Comparison of ENCODE assay signal across 9 cellular contexts in the genomic region with DNA sequence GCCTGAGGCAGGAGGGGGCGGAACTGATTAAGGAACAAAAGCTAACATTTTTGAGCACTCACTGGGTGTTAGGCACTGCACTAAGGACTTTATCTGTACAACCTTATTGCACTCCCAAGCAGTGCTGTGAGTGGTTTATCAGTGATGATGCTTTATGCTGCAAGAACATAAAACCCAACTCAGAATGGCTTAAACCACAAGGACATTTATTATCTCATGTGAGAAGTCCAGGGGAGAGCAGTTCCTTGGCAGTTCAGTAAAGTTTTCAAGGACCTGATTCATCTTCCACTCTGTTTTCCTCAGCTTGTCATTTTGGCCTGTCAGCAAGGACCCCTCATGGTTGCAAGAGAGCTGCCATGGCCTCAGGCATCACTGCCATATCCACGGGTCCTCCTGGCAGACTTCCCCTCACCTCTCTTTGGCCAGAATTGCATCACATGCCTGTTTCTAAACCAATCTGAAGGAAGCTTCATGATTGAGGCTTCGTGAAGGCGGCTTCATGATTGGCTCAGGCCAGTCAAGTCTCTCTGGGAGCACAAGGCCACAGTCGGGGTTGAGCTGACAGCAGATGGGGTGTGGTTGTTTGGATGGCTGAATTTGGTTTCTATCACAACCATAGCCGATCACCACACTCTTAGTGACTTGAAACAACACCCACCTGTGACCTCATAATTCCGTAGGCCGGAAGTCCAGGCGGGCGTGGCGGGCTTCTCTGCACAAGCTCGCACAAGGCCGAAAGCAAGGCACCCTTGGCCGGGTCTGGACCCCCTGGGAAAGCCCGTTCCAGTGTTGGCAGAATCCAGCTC. TPM values are rescaled to one million over a fixed set of nuclear protein-coding genes. Genes with fewer than 3 reads are reported as not detected.
DNase-seq lines count a peak whose midpoint lies in the region; ATAC-seq, FAIRE-seq and TF ChIP-seq lines count a peak whose summit lies in the region.
"Had no signal": no experiment of that assay in that cellular context is flagged by ENCODE, and none has a peak within 500 bp of the region (broad histone marks: within the 10 kb centered on the region; RNA-seq: fewer than 3 reads in every experiment).

No MANE protein-coding gene starts in this region.

- POLR2A ChIA-PET in K562 (lab: Yijun Ruan, JAX), result interaction anchor here (0.6 to 2.8 kb wide), 4 partner anchors 9 to 529 kb away, joined by 3 to 22 read pairs (median 4); no protein-coding TSS in a partner anchor

- peak; percentile 90 for ATAC-seq in GM19035 (IDR thresholded peaks at IDR 0.05; ENCODE audit: unreplicated experiment)
- peak; percentile 32 for ATAC-seq in HG03460 (IDR thresholded peaks at IDR 0.05; ENCODE audit: unreplicated experiment)
- ATAC-seq in K562, result peak; percentile 88

- no peaks in the 10 kb centered on the region for H3K9me3 ChIP-seq in K562 (replicated peaks; ENCODE audit: control insufficient read depth, insufficient read depth, low read depth, low read length)
- H3K9me3 ChIP-seq in osteoblast (ENCODE audit: low read depth, low read length), result no peaks in the 10 kb centered on the region
- H3K9me3 ChIP-seq in mammary epithelial cell (replicated peaks; ENCODE audit: insufficient read depth, low read length), result no peaks in the 10 kb centered on the region

- intact Hi-C loops in K562 (cut with micrococcal nuclease), result loop anchor here (2.0 to 5.0 kb wide), 2 partner anchors 38 to 140 kb away; partner anchors contain the start of gene ACAD9
- intact Hi-C loops in mammary epithelial cell (cut with micrococcal nuclease), result loop anchor here (2.0 kb wide), 1 partner anchor 46 kb away; no protein-coding TSS in a partner anchor

- peak; percentile 68 for TF ChIP-seq EP300 in K562 (IDR thresholded peaks at IDR 0.05; ENCODE audit: low read length)

- H3K79me2 ChIP-seq in K562 (ENCODE audit: control insufficient read depth, insufficient read depth, low read length) (no peaks in the 10 kb centered on the region), osteoblast (ENCODE audit: insufficient read depth, low read length) (no peaks in the 10 kb centered on the region), mammary epithelial cell (ENCODE audit: insufficient read depth, low read length) (no peaks in the 10 kb centered on the region)

- CTCF ChIA-PET in K562 (lab: Yijun Ruan, JAX; ENCODE audit: low intra/inter-chr PET ratio), result no interaction called here
- CTCF ChIA-PET in mammary epithelial cell (lab: Charles Lee; ENCODE audit: low non-redundant PET), result interaction anchor here (0.6 to 1.7 kb wide), 3 partner anchors 45 to 271 kb away, joined by 4 to 16 read pairs (median 4); no protein-coding TSS in a partner anchor

- H2AFZ ChIP-seq in K562 (ENCODE audit: low read depth, low read length) (peak overlapping the region; percentile 47; the same call in 1 of the 2 replicates), osteoblast (ENCODE audit: low read length) (no peak overlapping the region), mammary epithelial cell (ENCODE audit: low read depth, low read length) (no peak overlapping the region)

- WGBS in K562 (ENCODE audit: insufficient coverage, low coverage, missing lambda C conversion rate), result 27% methylated on average over 12 of the region's 15 CpGs
- WGBS in mammary epithelial cell (ENCODE audit: low coverage, missing lambda C conversion rate), result 90% methylated on average over 12 of the region's 15 CpGs

- peak; percentile 98 for FAIRE-seq in K562 (lab: Jason Lieb, UNC)

- dilution Hi-C loops in mammary epithelial cell (cut with HindIII; ENCODE audit: low sequenced_read_pairs), result loop anchor here (5.0 to 10.0 kb wide), 2 partner anchors 35 to 332 kb away; no protein-coding TSS in a partner anchor

- TF ChIP-seq CTCF in K562 (IDR thresholded peaks at IDR 0.05 in 2 of 3, conservative IDR thresholded peaks at IDR 0.05 in 1 of 3; ENCODE audit: insufficient read depth in 2 of 3, low read depth in 1 of 3, low read length in 3 of 3) (0 out of 6 replicates have a peak, but pooled peaks of 1 of the 3 experiments have one; percentile 16), osteoblast (IDR thresholded peaks at IDR 0.05; ENCODE audit: extremely low read depth, low read depth, low read length) (no peak), foreskin fibroblast (IDR thresholded peaks at IDR 0.05; ENCODE audit: low read depth, low read length) (no peak), mammary epithelial cell (conservative IDR thresholded peaks at IDR 0.05 in 1 of 2, IDR thresholded peaks at IDR 0.05 in 1 of 2; ENCODE audit: extremely low read depth in 1 of 2, insufficient read depth in 1 of 2, low read depth in 1 of 2, low read length in 2 of 2) (no peak)

- H4K20me1 ChIP-seq in K562 (replicated peaks; ENCODE audit: control insufficient read depth, insufficient read depth, low read length) (0 out of 2 replicates have a peak, but pooled peaks cover 10% of the 10 kb centered on the region), osteoblast (ENCODE audit: insufficient read depth, low read length) (no peaks in the 10 kb centered on the region), mammary epithelial cell (ENCODE audit: insufficient read depth, low read length) (no peaks in the 10 kb centered on the region)

- peak overlapping the region; percentile 62; the same call in 2 of the 3 replicates for H3K27ac ChIP-seq in K562 (ENCODE audit: extremely low read depth, low read depth, low read length)
- H3K27ac ChIP-seq in osteoblast (ENCODE audit: low read depth, low read length), result no peak overlapping the region
- no peak overlapping the region for H3K27ac ChIP-seq in mammary epithelial cell (ENCODE audit: insufficient read depth, low read depth, low read length)

- no TSS peak for BruUV-seq in K562 (replicated peaks; lab: Mats Ljungman, UMichigan)
- no TSS peak for BruUV-seq in mammary epithelial cell (replicated peaks; lab: Mats Ljungman, UMichigan)

- H3K36me3 ChIP-seq in K562 (ENCODE audit: control insufficient read depth, insufficient read depth, low read length), result no peaks in the 10 kb centered on the region
- no peaks in the 10 kb centered on the region for H3K36me3 ChIP-seq in osteoblast (ENCODE audit: insufficient read depth, low read length)
- no peaks in the 10 kb centered on the region for H3K36me3 ChIP-seq in mammary epithelial cell (ENCODE audit: insufficient read depth, low read length)

- H3K9ac ChIP-seq in K562 (ENCODE audit: insufficient read depth in 1 of 2, low read depth in 2 of 2, low read length in 2 of 2) (peak overlapping the region; percentile 15 to 50; a peak in 2 of 4 replicates), mammary epithelial cell (ENCODE audit: insufficient read depth, low read length) (no peak overlapping the region)

- in situ Hi-C loops in K562 (cut with MboI), result no loop called here
- in situ Hi-C loops in mammary epithelial cell (cut with MboI; ENCODE audit: low sequenced_read_pairs in 2 of 2), result no loop called here

- H3K4me1 ChIP-seq in K562 (replicated peaks in 1 of 2; ENCODE audit: control insufficient read depth in 2 of 2, insufficient read depth in 2 of 2, low read length in 2 of 2), result peaks cover 24 to 37% of the 10 kb centered on the region in 2 experiments
- H3K4me1 ChIP-seq in osteoblast (ENCODE audit: insufficient read depth, low read length), result peaks cover 3% of the 10 kb centered on the region
- no peaks in the 10 kb centered on the region for H3K4me1 ChIP-seq in mammary epithelial cell (ENCODE audit: insufficient read depth, low read length)

- no peaks in the 10 kb centered on the region for H3K27me3 ChIP-seq in K562 (ENCODE audit: control insufficient read depth in 2 of 2, insufficient read depth in 2 of 2, low read length in 2 of 2)
- H3K27me3 ChIP-seq in osteoblast (ENCODE audit: insufficient read depth, low read length), result peaks cover 3% of the 10 kb centered on the region
- H3K27me3 ChIP-seq in mammary epithelial cell (ENCODE audit: insufficient read depth, low read length), result no peaks in the 10 kb centered on the region

- H3K4me3 ChIP-seq in K562, result no peak overlapping the region
- no peak overlapping the region for H3K4me3 ChIP-seq in osteoblast (ENCODE audit: insufficient read depth, low read length)
- H3K4me3 ChIP-seq in foreskin fibroblast (ENCODE audit: low read depth in 1 of 2, low read length in 2 of 2), result no peak overlapping the region
- H3K4me3 ChIP-seq in mammary epithelial cell (replicated peaks in 1 of 3; ENCODE audit: insufficient read depth in 1 of 3, low read depth in 2 of 3, low read length in 3 of 3), result no peak overlapping the region

- no peak for TF ChIP-seq POLR2A in K562 (conservative IDR thresholded peaks at IDR 0.05)

- TF ChIP-seq RAD21 in K562 (CRISPR knock-in tag; conservative IDR thresholded peaks at IDR 0.05 in 1 of 2, IDR thresholded peaks at IDR 0.05 in 1 of 2), result no peak

- DNase-seq in K562 (ENCODE audit: extremely low read depth in 1 of 4, low spot score in 3 of 4), result peak; percentile 42 to 83 (median 62)
- DNase-seq in osteoblast (ENCODE audit: insufficient read length, low spot score, missing footprints), result peak; percentile 31
- DNase-seq in foreskin fibroblast, result no peak
- DNase-seq in epidermal melanocyte (ENCODE audit: insufficient read length, low spot score), result no peak
- DNase-seq in mammary epithelial cell, result no peak
- no peak for DNase-seq in activated CD8-positive, alpha-beta memory T cell treated with anti-CD3 and anti-CD28 coated beads, Interleukin-2, amount 50 U/mL, for 4 hours

- peaks cover 3% of the 10 kb centered on the region for H3K9me1 ChIP-seq in K562 (ENCODE audit: control insufficient read depth, insufficient read depth, low read length)

- H3K4me2 ChIP-seq in K562 (ENCODE audit: insufficient read depth, low read length) (peak overlapping the region; percentile 37), osteoblast (ENCODE audit: insufficient read depth, low read length) (no peak overlapping the region), mammary epithelial cell (ENCODE audit: insufficient read depth, low read depth, low read length) (no peak overlapping the region)

RNA-seq across cellular contexts. Expression of gene EFCC1, which starts 15.8 kb away (rescaled TPM):
- not detected in 2 replicates for total RNA-seq in K562 (2011; cell fraction: chromatin; rRNA removed; ENCODE audit: low replicate concordance)
- not detected in 2 replicates for total RNA-seq in K562 (2011; cell fraction: nucleolus; rRNA removed)
- not detected in 2 replicates for total RNA-seq in K562 (2011; cell fraction: nucleoplasm; rRNA removed)
- total RNA-seq in K562 (2014; rRNA removed) (not detected in 2 replicates), K562 (2014; rRNA removed; fragmentation: Illumina TruSeq; extraction: Trizol) (not detected in 2 replicates), K562 (2015; rRNA removed; fragmentation: Illumina TruSeq; extraction: Trizol) (not detected in 2 replicates), K562 (2021) (0.07 TPM in 1 of 2 replicates, not detected in the other), osteoblast (not detected in 2 replicates), mammary epithelial cell (under 1 TPM in 1 of 2 donors, not detected in 1; under 0.01 TPM)
- polyA plus RNA-seq in K562 (2011; rRNA removed) (not detected in 2 replicates), K562 (2014; fragmentation: Illumina TruSeq; extraction: Trizol) (not detected in 2 replicates), K562 (2014; fragmentation: Nextera tagmentation; extraction: Ambion mirVana) (not detected), K562 (2014; rRNA removed) (not detected in 2 replicates), mammary epithelial cell (not detected)
- polyA plus RNA-seq in K562 (2011; cell fraction: cytosol; rRNA removed), result not detected in 2 replicates
- polyA plus RNA-seq in K562 (2011; cell fraction: nucleus; rRNA removed), result not detected in 2 replicates
- not detected in 2 replicates for polyA plus RNA-seq in K562 (2012)
- not detected in 2 replicates for polyA minus RNA-seq in K562 (2011; rRNA and poly(A)+ RNA removed)
- not detected in 2 replicates for polyA minus RNA-seq in K562 (2011; cell fraction: cytosol; rRNA and poly(A)+ RNA removed)
- polyA minus RNA-seq in K562 (2011; cell fraction: nucleus; rRNA and poly(A)+ RNA removed), result not detected in 2 replicates
- not detected for polyA minus RNA-seq in mammary epithelial cell

RNA-seq across cellular contexts. Expression of gene CFAP92, which starts 23.1 kb away (rescaled TPM):
- total RNA-seq in K562 (2011; cell fraction: chromatin; rRNA removed; ENCODE audit: low replicate concordance), result 0.14 TPM in 1 of 2 replicates, not detected in the other
- total RNA-seq in K562 (2011; cell fraction: nucleolus; rRNA removed), result 0.13 TPM in 1 of 2 replicates, not detected in the other
- total RNA-seq in K562 (2011; cell fraction: nucleoplasm; rRNA removed), result not detected in 2 replicates
- total RNA-seq in K562 (2014; rRNA removed), result 0.23 and 0.65 TPM in 2 replicates
- total RNA-seq in K562 (2014; rRNA removed; fragmentation: Illumina TruSeq; extraction: Trizol), result 0.45 and 0.62 TPM in 2 replicates
- 0.19 and 0.47 TPM in 2 replicates for total RNA-seq in K562 (2015; rRNA removed; fragmentation: Illumina TruSeq; extraction: Trizol)
- total RNA-seq in K562 (2021), result 0.27 and 0.81 TPM in 2 replicates
- 0.05 and 0.06 TPM in 2 replicates for polyA plus RNA-seq in K562 (2011; rRNA removed)
- 0.07 TPM in 1 of 2 replicates, not detected in the other for polyA plus RNA-seq in K562 (2011; cell fraction: cytosol; rRNA removed)
- polyA plus RNA-seq in K562 (2011; cell fraction: nucleus; rRNA removed), result 0.08 TPM in 1 of 2 replicates, not detected in the other
- polyA plus RNA-seq in K562 (2012), result 0.22 and 0.58 TPM in 2 replicates
- 0.14 and 0.36 TPM in 2 replicates for polyA plus RNA-seq in K562 (2014; fragmentation: Illumina TruSeq; extraction: Trizol)
- under 1 TPM; 0.48 to 0.59 TPM for polyA plus RNA-seq in K562 (2014; fragmentation: Nextera tagmentation; extraction: Ambion mirVana)
- polyA plus RNA-seq in K562 (2014; rRNA removed), result 0.23 and 0.36 TPM in 2 replicates
- 0.15 TPM in 1 of 2 replicates, not detected in the other for polyA minus RNA-seq in K562 (2011; rRNA and poly(A)+ RNA removed)
- polyA minus RNA-seq in K562 (2011; cell fraction: cytosol; rRNA and poly(A)+ RNA removed), result not detected in 2 replicates
- polyA minus RNA-seq in K562 (2011; cell fraction: nucleus; rRNA and poly(A)+ RNA removed), result 0.22 TPM in 1 of 2 replicates, not detected in the other
- total RNA-seq in osteoblast, result not detected in 2 replicates
- total RNA-seq in mammary epithelial cell, result 1 to 10 TPM in 1 of 2 donors, under 1 TPM in 1; 0.83 to 1.0 TPM
- polyA plus RNA-seq in mammary epithelial cell, result 0.29 TPM
- polyA minus RNA-seq in mammary epithelial cell, result 3.5 TPM

RNA-seq across cellular contexts. Expression of gene GP9, which starts 43.7 kb away (rescaled TPM):
- not detected in 2 replicates for total RNA-seq in K562 (2011; cell fraction: chromatin; rRNA removed; ENCODE audit: low replicate concordance)
- not detected in 2 replicates for total RNA-seq in K562 (2011; cell fraction: nucleolus; rRNA removed)
- not detected in 2 replicates for total RNA-seq in K562 (2011; cell fraction: nucleoplasm; rRNA removed)
- total RNA-seq in K562 (2014; rRNA removed), result not detected in 2 replicates
- total RNA-seq in K562 (2014; rRNA removed; fragmentation: Illumina TruSeq; extraction: Trizol), result not detected in 2 replicates
- not detected in 2 replicates for total RNA-seq in K562 (2015; rRNA removed; fragmentation: Illumina TruSeq; extraction: Trizol)
- total RNA-seq in K562 (2021), result not detected in 2 replicates
- not detected in 2 replicates for polyA plus RNA-seq in K562 (2011; rRNA removed)
- 0.07 TPM in 1 of 2 replicates, not detected in the other for polyA plus RNA-seq in K562 (2011; cell fraction: cytosol; rRNA removed)
- not detected in 2 replicates for polyA plus RNA-seq in K562 (2011; cell fraction: nucleus; rRNA removed)
- not detected in 2 replicates for polyA plus RNA-seq in K562 (2012)
- polyA plus RNA-seq in K562 (2014; fragmentation: Illumina TruSeq; extraction: Trizol), result not detected in 2 replicates
- not detected for polyA plus RNA-seq in K562 (2014; fragmentation: Nextera tagmentation; extraction: Ambion mirVana)
- polyA plus RNA-seq in K562 (2014; rRNA removed), result not detected in 2 replicates
- not detected in 2 replicates for polyA minus RNA-seq in K562 (2011; rRNA and poly(A)+ RNA removed)
- not detected in 2 replicates for polyA minus RNA-seq in K562 (2011; cell fraction: cytosol; rRNA and poly(A)+ RNA removed)
- not detected in 2 replicates for polyA minus RNA-seq in K562 (2011; cell fraction: nucleus; rRNA and poly(A)+ RNA removed)
- not detected in 2 replicates for total RNA-seq in osteoblast
- not detected for total RNA-seq in mammary epithelial cell
- polyA plus RNA-seq in mammary epithelial cell, result not detected
- not detected for polyA minus RNA-seq in mammary epithelial cell
- total RNA-seq: SK-MEL-5 had no signal

Comparison
In these comparisons a context has a peak if more than half of its experiments do, and no peak if none do; other contexts are left out.
1. ATAC-seq: peak in every context shown above with its lines; median percentile 90 in GM19035; 88 in K562; 32 in HG03460.
2. DNase-seq: peak in K562 (4 of 4) and osteoblast (single experiment); none in foreskin fibroblast (0 of 2), epidermal melanocyte (single experiment), mammary epithelial cell (single experiment) and activated CD8-positive, alpha-beta memory T cell treated with anti-CD3 and anti-CD28 coated beads, Interleukin-2, amount 50 U/mL, for 4 hours (single experiment).